ENCODE assay signal across 1 cellular context in the genomic region with DNA sequence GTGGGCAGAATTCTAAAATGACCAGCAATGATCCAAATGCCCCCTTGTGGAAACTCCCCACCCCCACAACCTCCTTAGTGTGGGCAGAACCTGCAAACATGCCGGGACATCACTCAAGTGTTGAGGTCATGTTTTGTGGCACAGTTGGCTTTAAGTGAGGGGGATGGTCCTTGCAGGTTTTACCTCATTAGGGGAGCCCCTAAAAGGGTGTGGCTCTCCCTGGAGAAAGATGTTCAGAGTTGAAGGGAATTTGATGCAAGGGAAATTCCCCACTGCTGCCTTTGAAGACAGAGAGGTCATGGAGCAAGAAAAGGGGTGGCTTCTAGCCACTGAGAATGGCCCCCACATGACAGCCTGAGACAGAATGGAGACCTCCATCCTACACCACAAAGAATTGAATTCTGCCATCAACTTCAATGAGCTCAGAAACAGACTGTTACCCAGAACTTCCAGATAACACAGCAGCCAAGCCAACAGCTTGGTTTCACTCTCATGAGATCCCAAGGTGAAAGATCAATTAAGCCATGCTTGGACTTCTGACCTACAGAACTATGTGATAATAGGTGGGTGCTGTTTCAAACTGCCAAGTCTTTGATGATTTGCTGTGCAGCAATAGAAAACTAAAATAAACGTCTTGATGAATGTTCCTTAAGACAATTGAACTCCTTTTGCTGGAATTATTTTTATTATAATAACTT.
TF ChIP-seq lines count a peak whose summit lies in the region.

No MANE protein-coding gene starts in this region.

TF ChIP-seq in SK-N-SH, 30 proteins besides CTCF, POLR2A, EP300 and RAD21 (continued from another document):
- TF ChIP-seq, protein P1, sequence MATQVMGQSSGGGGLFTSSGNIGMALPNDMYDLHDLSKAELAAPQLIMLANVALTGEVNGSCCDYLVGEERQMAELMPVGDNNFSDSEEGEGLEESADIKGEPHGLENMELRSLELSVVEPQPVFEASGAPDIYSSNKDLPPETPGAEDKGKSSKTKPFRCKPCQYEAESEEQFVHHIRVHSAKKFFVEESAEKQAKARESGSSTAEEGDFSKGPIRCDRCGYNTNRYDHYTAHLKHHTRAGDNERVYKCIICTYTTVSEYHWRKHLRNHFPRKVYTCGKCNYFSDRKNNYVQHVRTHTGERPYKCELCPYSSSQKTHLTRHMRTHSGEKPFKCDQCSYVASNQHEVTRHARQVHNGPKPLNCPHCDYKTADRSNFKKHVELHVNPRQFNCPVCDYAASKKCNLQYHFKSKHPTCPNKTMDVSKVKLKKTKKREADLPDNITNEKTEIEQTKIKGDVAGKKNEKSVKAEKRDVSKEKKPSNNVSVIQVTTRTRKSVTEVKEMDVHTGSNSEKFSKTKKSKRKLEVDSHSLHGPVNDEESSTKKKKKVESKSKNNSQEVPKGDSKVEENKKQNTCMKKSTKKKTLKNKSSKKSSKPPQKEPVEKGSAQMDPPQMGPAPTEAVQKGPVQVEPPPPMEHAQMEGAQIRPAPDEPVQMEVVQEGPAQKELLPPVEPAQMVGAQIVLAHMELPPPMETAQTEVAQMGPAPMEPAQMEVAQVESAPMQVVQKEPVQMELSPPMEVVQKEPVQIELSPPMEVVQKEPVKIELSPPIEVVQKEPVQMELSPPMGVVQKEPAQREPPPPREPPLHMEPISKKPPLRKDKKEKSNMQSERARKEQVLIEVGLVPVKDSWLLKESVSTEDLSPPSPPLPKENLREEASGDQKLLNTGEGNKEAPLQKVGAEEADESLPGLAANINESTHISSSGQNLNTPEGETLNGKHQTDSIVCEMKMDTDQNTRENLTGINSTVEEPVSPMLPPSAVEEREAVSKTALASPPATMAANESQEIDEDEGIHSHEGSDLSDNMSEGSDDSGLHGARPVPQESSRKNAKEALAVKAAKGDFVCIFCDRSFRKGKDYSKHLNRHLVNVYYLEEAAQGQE (IDR thresholded peaks at IDR 0.05; ENCODE audit: low read depth, low read length), result no peak
TF ChIP-seq in SK-N-SH: peak in this region for 0.
